1 cellular context compared by ENCODE assay signal in genomic region chr3:160398820-160399346, GRCh38.
TF ChIP-seq lines count a peak whose summit lies in the region.

TSS of gene IFT80 (minus strand) at chr3:160399225. CDS start at chr3:160384600, 14,625 bp downstream.

TF ChIP-seq in HEK293, 187 proteins besides CTCF, POLR2A, EP300 and RAD21 (continued from another document):
- TF ChIP-seq REST (tag by site-specific recombination; IDR thresholded peaks at IDR 0.05): no peak
- no peak for TF ChIP-seq ZNF140 (tag by site-specific recombination; IDR thresholded peaks at IDR 0.05)
- no peak for TF ChIP-seq ZFP69B (tag by site-specific recombination; IDR thresholded peaks at IDR 0.05)
- TF ChIP-seq ZNF501 (tag by site-specific recombination; IDR thresholded peaks at IDR 0.05): no peak
- TF ChIP-seq ZNF350 (tag by site-specific recombination; IDR thresholded peaks at IDR 0.05): no peak
- TF ChIP-seq ZNF26 (tag by site-specific recombination; IDR thresholded peaks at IDR 0.05): no peak
- no peak for TF ChIP-seq ZNF184 (tag by site-specific recombination; IDR thresholded peaks at IDR 0.05)
- TF ChIP-seq ZNF629 (tag by site-specific recombination; IDR thresholded peaks at IDR 0.05): no peak
- no peak for TF ChIP-seq ZNF133 (tag by site-specific recombination; IDR thresholded peaks at IDR 0.05)
- TF ChIP-seq OSR2 (tag by site-specific recombination; IDR thresholded peaks at IDR 0.05): no peak
- TF ChIP-seq ZNF148 (tag by site-specific recombination; IDR thresholded peaks at IDR 0.05; ENCODE audit: borderline replicate concordance): no peak
- no peak; the same call in 1 of the 2 replicates for TF ChIP-seq KLF8 (tag by site-specific recombination; IDR thresholded peaks at IDR 0.05)
- TF ChIP-seq KLF10 (tag by site-specific recombination; IDR thresholded peaks at IDR 0.05): no peak
- TF ChIP-seq ZNF398 (tag by site-specific recombination; IDR thresholded peaks at IDR 0.05): no peak
- TF ChIP-seq ZNF837 (tag by site-specific recombination; IDR thresholded peaks at IDR 0.05): no peak
- no peak for TF ChIP-seq ZNF324 (tag by site-specific recombination; IDR thresholded peaks at IDR 0.05)
- TF ChIP-seq ZNF677 (tag by site-specific recombination; IDR thresholded peaks at IDR 0.05): no peak
- TF ChIP-seq SCRT2 (tag by site-specific recombination; IDR thresholded peaks at IDR 0.05): no peak
- no peak for TF ChIP-seq ZNF24 (tag by site-specific recombination; IDR thresholded peaks at IDR 0.05)
- TF ChIP-seq ZNF112 (tag by site-specific recombination; IDR thresholded peaks at IDR 0.05): no peak
